Comparison of ENCODE assay signal across 9 cellular contexts in genomic region chr19:41263042-41263849, GRCh38. TPM values are rescaled to one million over a fixed set of nuclear protein-coding genes. Genes with fewer than 3 reads are reported as not detected.
DNase-seq lines count a peak whose midpoint lies in the region; ATAC-seq and TF ChIP-seq lines count a peak whose summit lies in the region.
"Had no signal": no experiment of that assay in that cellular context is flagged by ENCODE, and none has a peak within 500 bp of the region (broad histone marks: within the 10 kb centered on the region; RNA-seq: fewer than 3 reads in every experiment).

No MANE protein-coding gene starts in this region.

- intact Hi-C loops in heart left ventricle (cut with DNase I) = loop anchor here (1.0 to 10.0 kb wide), 13 partner anchors 36 to 601 kb away; partner anchors contain the start of genes CCDC97 (in 1 of the 10), DMAC2 (in 1 of the 10) and TGFB1 (in 1 of the 10)
- intact Hi-C loops in psoas muscle (cut with DNase I) = loop anchor here in 1 of 2 donors (5.0 kb wide), 1 partner anchor 36 kb away; no protein-coding TSS in a partner anchor
- intact Hi-C loops in uterus (cut with DNase I; ENCODE audit: low total_unique reads) = loop anchor here (5.0 kb wide), 1 partner anchor 61 kb away; no protein-coding TSS in a partner anchor

- ATAC-seq in GM19023 (IDR thresholded peaks at IDR 0.05; ENCODE audit: unreplicated experiment) (peak; percentile 5), heart left ventricle (peak; percentile 4 to 25 (median 16)), psoas muscle (peak; percentile 10 to 51 (median 22))

- H3K27ac ChIP-seq in SK-N-MC = peak overlapping the region; percentile 96
- peak overlapping the region; percentile 83 to 100 (median 94) for H3K27ac ChIP-seq in heart left ventricle
- H3K27ac ChIP-seq in psoas muscle = peak overlapping the region; percentile 98
- peak overlapping the region; percentile 94 to 98 for H3K27ac ChIP-seq in uterus

- H3K4me3 ChIP-seq in BE2C (ENCODE audit: low read depth, low read length) (peak overlapping the region; percentile 83), SK-N-MC (peak overlapping the region; percentile 97), heart left ventricle (peak overlapping the region; percentile 27 to 86 (median 66)), psoas muscle (peak overlapping the region; percentile 99), uterus (peak overlapping the region; percentile 60 to 80)

- peak overlapping the region; percentile 100 for H3K27ac Mint-ChIP-seq in activated naive CD8-positive, alpha-beta T cell

- H3K36me3 Mint-ChIP-seq in activated naive CD8-positive, alpha-beta T cell = peaks cover 2% of the 10 kb centered on the region

- H3K4me1 Mint-ChIP-seq in activated naive CD8-positive, alpha-beta T cell (ENCODE audit: low read depth) = peaks cover 41% of the 10 kb centered on the region

- no peaks in the 10 kb centered on the region for H3K27me3 Mint-ChIP-seq in activated naive CD8-positive, alpha-beta T cell

- 0 to 1% (median 0%) methylated on average over 46 of the region's 46 CpGs for WGBS in heart left ventricle, 4 donors
- 0 to 1% (median 0%) methylated on average over 46 of the region's 46 CpGs for WGBS in psoas muscle, 3 donors

- TF ChIP-seq POLR2A in heart left ventricle (IDR thresholded peaks at IDR 0.05) (peak; percentile 95 to 96), uterus (IDR thresholded peaks at IDR 0.05) (peak; percentile 85 to 100)

- DNase-seq in BE2C = peak; percentile 55
- DNase-seq in HT1080 (ENCODE audit: low read depth) = peak; percentile 68
- no peak for DNase-seq in SK-N-MC (ENCODE audit: low read depth, low spot score)
- DNase-seq in heart left ventricle = peak; percentile 61 to 76 (median 66)
- DNase-seq in psoas muscle = peak; percentile 64 to 86
- DNase-seq in uterus = peak; percentile 61 to 62

- peak overlapping the region; percentile 97 for H3K9ac ChIP-seq in SK-N-MC (ENCODE audit: insufficient read length)

- H3K4me1 ChIP-seq in BE2C (no peaks in the 10 kb centered on the region), heart left ventricle (peaks cover 3 to 36% (median 29%) of the 10 kb centered on the region in 12 donors), psoas muscle (peaks cover 23% of the 10 kb centered on the region), uterus (peaks cover 0 to 11% of the 10 kb centered on the region in 2 donors)

- no peaks in the 10 kb centered on the region for H3K9me3 Mint-ChIP-seq in activated naive CD8-positive, alpha-beta T cell (ENCODE audit: low read depth)

- H3K9me3 ChIP-seq in BE2C (no peaks in the 10 kb centered on the region), SK-N-MC (ENCODE audit: low read depth, low read length) (no peaks in the 10 kb centered on the region), heart left ventricle (peaks cover 0 to 6% (median 0%) of the 10 kb centered on the region in 12 donors), psoas muscle (no peaks in the 10 kb centered on the region), uterus (no peaks in the 10 kb centered on the region)

- TF ChIP-seq CTCF in BE2C (IDR thresholded peaks at IDR 0.05; ENCODE audit: low read depth, low read length) (no peak), heart left ventricle (IDR thresholded peaks at IDR 0.05) (no peak), psoas muscle (IDR thresholded peaks at IDR 0.05) (no peak), uterus (IDR thresholded peaks at IDR 0.05) (peak in 1 of 4 experiments; percentile 7)

- H3K4me3 Mint-ChIP-seq in activated naive CD8-positive, alpha-beta T cell = peak overlapping the region; percentile 94

- H3K27me3 ChIP-seq in BE2C (peaks cover 8% of the 10 kb centered on the region; the same call in 1 of the 2 replicates), heart left ventricle (no peaks in the 10 kb centered on the region), psoas muscle (ENCODE audit: insufficient read depth in 3 of 3, low read length in 2 of 3) (no peaks in the 10 kb centered on the region), uterus (no peaks in the 10 kb centered on the region)

- H3K36me3 ChIP-seq in BE2C = peaks cover 26% of the 10 kb centered on the region
- peaks cover 17% of the 10 kb centered on the region for H3K36me3 ChIP-seq in SK-N-MC (ENCODE audit: insufficient read depth, low read length)
- peaks cover 0 to 26% (median 21%) of the 10 kb centered on the region in 9 donors for H3K36me3 ChIP-seq in heart left ventricle
- peaks cover 0 to 16% of the 10 kb centered on the region in 2 donors for H3K36me3 ChIP-seq in psoas muscle (ENCODE audit: insufficient read depth in 1 of 2, low read depth in 1 of 2)
- H3K36me3 ChIP-seq in uterus = no peaks in the 10 kb centered on the region

RNA-seq across cellular contexts. Expression of gene HNRNPUL1, which starts 0.9 kb away (rescaled TPM):
- polyA plus RNA-seq in BE2C (2012; ENCODE audit: insufficient read depth, insufficient read length, low read depth) = 344 TPM
- total RNA-seq in HT1080 (2014; rRNA removed; shearing (Covaris generic)) = 160 and 187 TPM in 2 replicates
- polyA plus RNA-seq in HT1080 (2015; cell fraction: cytosol; rRNA removed) = 205 and 230 TPM in 2 replicates
- 171 and 172 TPM in 2 replicates for polyA plus RNA-seq in HT1080 (2015; cell fraction: nucleus; rRNA removed)
- total RNA-seq in heart left ventricle (100 to 1,000 TPM in 7 of 9 donors, 10 to 100 TPM in 2; 88.7 to 138 (median 115) TPM), psoas muscle (100 to 1,000 TPM in 2 of 4 donors, 10 to 100 TPM in 2; 82.2 to 129 (median 105) TPM), uterus (100 to 1,000 TPM in 2 of 4 donors, 10 to 100 TPM in 2; 49.7 to 219 (median 87.4) TPM)
- polyA plus RNA-seq in heart left ventricle (10 to 100 TPM; 64.2 to 91.0 TPM), psoas muscle (10 to 100 TPM; 54.3 to 82.3 (median 69.2) TPM)

RNA-seq across cellular contexts. Expression of gene AXL, which starts 44.2 kb away (rescaled TPM):
- polyA plus RNA-seq in BE2C (2012; ENCODE audit: insufficient read depth, insufficient read length, low read depth) = 1.8 TPM
- 613 and 754 TPM in 2 replicates for total RNA-seq in HT1080 (2014; rRNA removed; shearing (Covaris generic))
- 265 and 297 TPM in 2 replicates for polyA plus RNA-seq in HT1080 (2015; cell fraction: cytosol; rRNA removed)
- polyA plus RNA-seq in HT1080 (2015; cell fraction: nucleus; rRNA removed) = 225 and 235 TPM in 2 replicates
- 10 to 100 TPM in 7 of 9 donors, 1 to 10 TPM in 2; 9.3 to 62.5 (median 13.2) TPM for total RNA-seq in heart left ventricle
- polyA plus RNA-seq in heart left ventricle = 10 to 100 TPM in 1 of 2 donors, 1 to 10 TPM in 1; 5.0 to 21.1 TPM
- total RNA-seq in psoas muscle = 10 to 100 TPM in 2 of 4 donors, 1 to 10 TPM in 2; 8.4 to 13.6 (median 11.0) TPM
- polyA plus RNA-seq in psoas muscle = 1 to 10 TPM; 3.3 to 4.4 (median 4.3) TPM
- 10 to 100 TPM; 22.3 to 86.5 (median 60.6) TPM for total RNA-seq in uterus
- total RNA-seq: T-helper 2 cell treated with Interferon-gamma antibody and Interleukin-4, amounts not matched to agents 100 ng/mL and 5 ng/mL, for 36 hours had no signal

RNA-seq across cellular contexts. Expression of gene CCDC97, which starts 46.7 kb away (rescaled TPM):
- polyA plus RNA-seq in BE2C (2012; ENCODE audit: insufficient read depth, insufficient read length, low read depth) = 54.0 TPM
- total RNA-seq in HT1080 (2014; rRNA removed; shearing (Covaris generic)) = 10.0 and 14.3 TPM in 2 replicates
- polyA plus RNA-seq in HT1080 (2015; cell fraction: cytosol; rRNA removed) = 13.5 and 14.1 TPM in 2 replicates
- polyA plus RNA-seq in HT1080 (2015; cell fraction: nucleus; rRNA removed) = 12.6 and 13.6 TPM in 2 replicates
- 10 to 100 TPM; 10.0 to 22.2 (median 14.2) TPM for total RNA-seq in heart left ventricle
- 10 to 100 TPM; 12.8 to 16.0 TPM for polyA plus RNA-seq in heart left ventricle
- 10 to 100 TPM; 15.5 to 25.7 (median 21.6) TPM for total RNA-seq in psoas muscle
- polyA plus RNA-seq in psoas muscle = 10 to 100 TPM; 13.7 to 23.7 (median 19.9) TPM
- 10 to 100 TPM in 2 of 4 donors, 1 to 10 TPM in 2; 4.4 to 38.0 (median 10.8) TPM for total RNA-seq in uterus
